8 cellular contexts compared by ENCODE assay signal in the genomic region with DNA sequence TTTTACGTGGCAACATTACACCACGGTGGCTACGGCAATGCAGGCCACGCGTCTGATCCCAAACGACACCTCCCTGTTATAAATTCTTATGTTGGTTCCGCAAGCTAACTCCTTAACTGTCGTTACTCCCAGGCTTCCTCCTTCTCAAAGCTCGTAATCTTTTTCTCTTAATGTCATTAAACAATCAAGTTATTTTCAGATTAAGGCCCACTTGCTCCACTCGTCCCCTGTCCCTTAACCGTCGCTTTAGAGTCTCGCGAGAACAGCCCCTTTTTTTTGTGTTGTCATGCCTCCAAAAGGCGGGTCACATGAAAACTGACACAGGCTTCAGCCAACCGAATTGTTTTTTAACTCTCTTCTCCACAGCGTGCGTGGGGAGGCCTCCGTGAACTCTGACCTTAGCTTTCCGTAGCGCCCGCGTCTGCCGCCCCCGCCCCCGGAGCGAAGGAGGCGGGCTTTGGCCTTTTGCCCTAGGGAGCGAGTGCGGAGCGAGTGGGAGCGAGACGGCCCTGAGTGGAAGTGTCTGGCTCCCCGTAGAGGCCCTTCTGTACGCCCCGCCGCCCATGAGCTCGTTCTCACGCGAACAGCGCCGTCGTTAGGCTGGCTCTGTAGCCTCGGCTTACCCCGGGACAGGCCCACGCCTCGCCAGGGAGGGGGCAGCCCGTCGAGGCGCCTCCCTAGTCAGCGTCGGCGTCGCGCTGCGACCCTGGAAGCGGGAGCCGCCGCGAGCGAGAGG. TPM values are rescaled to one million over a fixed set of nuclear protein-coding genes. Genes with fewer than 3 reads are reported as not detected.
DNase-seq lines count a peak whose midpoint lies in the region; ATAC-seq and TF ChIP-seq lines count a peak whose summit lies in the region.

A gene (plus strand): TSS at position 463 of the 736 bp plus-strand sequence. CDS start 360 bp downstream, outside the sequence.

- no peak for TF ChIP-seq CTCF in AG04449 (IDR thresholded peaks at IDR 0.05; ENCODE audit: insufficient read depth, low read length, missing control alignments)
- TF ChIP-seq CTCF in WTC11 (IDR thresholded peaks at IDR 0.05), result no peak
- no peak for TF ChIP-seq CTCF in cardiac fibroblast (IDR thresholded peaks at IDR 0.05; ENCODE audit: low read depth, low read length)
- TF ChIP-seq CTCF in smooth muscle cell (IDR thresholded peaks at IDR 0.05; ENCODE audit: borderline replicate concordance, insufficient read depth, poor library complexity, severe bottlenecking), result no peak

- H4K20me1 ChIP-seq in smooth muscle cell (ENCODE audit: low read depth), result peaks cover 43% of the 10 kb centered on the region

- DNase-seq in AG04449 (ENCODE audit: low read depth, low spot score) (peak; percentile 97), NCI-H2227 treated with DMSO at 0.1 percent for 48 hours (lab: John Stamatoyannopoulos, UW) (peak; percentile 97), WTC11 (ENCODE audit: low spot score) (peak; percentile 85), cardiac fibroblast (ENCODE audit: low read depth in 2 of 2) (peak; percentile 99 to 100), iPS-NIHi11 (ENCODE audit: low spot score) (peak; percentile 88), smooth muscle cell (lab: John Stamatoyannopoulos, UW; ENCODE audit: unreplicated experiment) (peak; percentile 90)

- H3K27me3 ChIP-seq in smooth muscle cell (ENCODE audit: low read depth), result no peaks in the 10 kb centered on the region

- H3K27ac ChIP-seq in smooth muscle cell (ENCODE audit: low read depth), result peak within 1 kb of the TSS; percentile 96

- WGBS in smooth muscle cell (ENCODE audit: low lambda C conversion rate), result under 1% methylated on average over 51 of the region's 61 CpGs

- no peaks in the 10 kb centered on the region for H3K36me3 ChIP-seq in smooth muscle cell (ENCODE audit: low read depth)

- peak within 1 kb of the TSS; percentile 99 for H3K4me2 ChIP-seq in smooth muscle cell

- peak within 1 kb of the TSS; percentile 91 for H3K4me3 ChIP-seq in AG04449 (ENCODE audit: low read depth, low read length)
- H3K4me3 ChIP-seq in cardiac fibroblast (replicated peaks in 1 of 2; ENCODE audit: low read depth in 2 of 2, low read length in 2 of 2), result peak within 1 kb of the TSS; percentile 91 to 97
- H3K4me3 ChIP-seq in smooth muscle cell, result peak within 1 kb of the TSS; percentile 94

- peaks cover 44% of the 10 kb centered on the region for H3K79me2 ChIP-seq in smooth muscle cell (ENCODE audit: low read depth)

- H3K27ac Mint-ChIP-seq in WTC11, result peak within 1 kb of the TSS; percentile 98

- peak within 1 kb of the TSS; percentile 92 for H2AFZ ChIP-seq in smooth muscle cell (ENCODE audit: low read depth)

- ATAC-seq in GM18909 (IDR thresholded peaks at IDR 0.05; ENCODE audit: poor library complexity, unreplicated experiment) (peak; percentile 82), HG03175 (IDR thresholded peaks at IDR 0.05; ENCODE audit: unreplicated experiment) (peak; percentile 75), WTC11 (peak; percentile 79)

- peaks cover 2% of the 10 kb centered on the region; the same call in 1 of the 2 replicates for H3K27me3 Mint-ChIP-seq in WTC11 (ENCODE audit: low read depth)

- POLR2A ChIA-PET in AG04449 (lab: Yijun Ruan, JAX), result interaction anchor here (0.6 to 2.0 kb wide), 12 partner anchors 9 to 712 kb away, joined by 3 to 6 read pairs (median 3); no protein-coding TSS in a partner anchor
- POLR2A ChIA-PET in WTC11 (lab: Charles Lee), result interaction anchor here (0.5 to 1.0 kb wide), 6 partner anchors 59 to 1342 kb away, joined by 3 to 8 read pairs (median 4); a partner anchor contains a TSS

- no peaks in the 10 kb centered on the region for H3K36me3 Mint-ChIP-seq in WTC11

- peaks cover 24% of the 10 kb centered on the region for H3K4me1 Mint-ChIP-seq in WTC11

- peaks cover 28% of the 10 kb centered on the region for H3K4me1 ChIP-seq in smooth muscle cell (ENCODE audit: low read depth)

- CTCF ChIA-PET in AG04449 (lab: Yijun Ruan, JAX) (interaction anchor here (0.6 to 2.1 kb wide), 8 partner anchors 11 to 172 kb away, joined by 3 to 7 read pairs (median 3); no protein-coding TSS in a partner anchor), WTC11 (lab: Charles Lee) (interaction anchor here (0.6 to 2.6 kb wide), 8 partner anchors 47 to 251 kb away, joined by 3 to 8 read pairs (median 7); no protein-coding TSS in a partner anchor)

- peak within 1 kb of the TSS; percentile 98 for H3K9ac ChIP-seq in smooth muscle cell (ENCODE audit: low read depth)

- peaks cover 3% of the 10 kb centered on the region; the same call in 1 of the 2 replicates for H3K9me3 Mint-ChIP-seq in WTC11

- H3K9me3 ChIP-seq in smooth muscle cell (replicated peaks; ENCODE audit: low read depth), result no peaks in the 10 kb centered on the region

- H3K4me3 Mint-ChIP-seq in WTC11, result peak within 1 kb of the TSS; percentile 95

- no peaks in the 10 kb centered on the region for H3F3A ChIP-seq in smooth muscle cell (ENCODE audit: low read depth)

TF ChIP-seq in WTC11, 78 proteins besides CTCF, POLR2A, EP300 and RAD21 (continues in another document):
- TF ChIP-seq, protein P1, sequence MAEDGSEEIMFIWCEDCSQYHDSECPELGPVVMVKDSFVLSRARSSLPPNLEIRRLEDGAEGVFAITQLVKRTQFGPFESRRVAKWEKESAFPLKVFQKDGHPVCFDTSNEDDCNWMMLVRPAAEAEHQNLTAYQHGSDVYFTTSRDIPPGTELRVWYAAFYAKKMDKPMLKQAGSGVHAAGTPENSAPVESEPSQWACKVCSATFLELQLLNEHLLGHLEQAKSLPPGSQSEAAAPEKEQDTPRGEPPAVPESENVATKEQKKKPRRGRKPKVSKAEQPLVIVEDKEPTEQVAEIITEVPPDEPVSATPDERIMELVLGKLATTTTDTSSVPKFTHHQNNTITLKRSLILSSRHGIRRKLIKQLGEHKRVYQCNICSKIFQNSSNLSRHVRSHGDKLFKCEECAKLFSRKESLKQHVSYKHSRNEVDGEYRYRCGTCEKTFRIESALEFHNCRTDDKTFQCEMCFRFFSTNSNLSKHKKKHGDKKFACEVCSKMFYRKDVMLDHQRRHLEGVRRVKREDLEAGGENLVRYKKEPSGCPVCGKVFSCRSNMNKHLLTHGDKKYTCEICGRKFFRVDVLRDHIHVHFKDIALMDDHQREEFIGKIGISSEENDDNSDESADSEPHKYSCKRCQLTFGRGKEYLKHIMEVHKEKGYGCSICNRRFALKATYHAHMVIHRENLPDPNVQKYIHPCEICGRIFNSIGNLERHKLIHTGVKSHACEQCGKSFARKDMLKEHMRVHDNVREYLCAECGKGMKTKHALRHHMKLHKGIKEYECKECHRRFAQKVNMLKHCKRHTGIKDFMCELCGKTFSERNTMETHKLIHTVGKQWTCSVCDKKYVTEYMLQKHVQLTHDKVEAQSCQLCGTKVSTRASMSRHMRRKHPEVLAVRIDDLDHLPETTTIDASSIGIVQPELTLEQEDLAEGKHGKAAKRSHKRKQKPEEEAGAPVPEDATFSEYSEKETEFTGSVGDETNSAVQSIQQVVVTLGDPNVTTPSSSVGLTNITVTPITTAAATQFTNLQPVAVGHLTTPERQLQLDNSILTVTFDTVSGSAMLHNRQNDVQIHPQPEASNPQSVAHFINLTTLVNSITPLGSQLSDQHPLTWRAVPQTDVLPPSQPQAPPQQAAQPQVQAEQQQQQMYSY (CRISPR knock-in tag; IDR thresholded peaks at IDR 0.05), result no peak
- TF ChIP-seq ETV6 (CRISPR knock-in tag; IDR thresholded peaks at IDR 0.05), result 0 out of 2 replicates have a peak, but pooled peaks have one; percentile 7
- TF ChIP-seq KAT7 (CRISPR knock-in tag; IDR thresholded peaks at IDR 0.05; ENCODE audit: borderline replicate concordance), result peak; percentile 57; the same call in 1 of the 2 replicates
- TF ChIP-seq, protein P2, sequence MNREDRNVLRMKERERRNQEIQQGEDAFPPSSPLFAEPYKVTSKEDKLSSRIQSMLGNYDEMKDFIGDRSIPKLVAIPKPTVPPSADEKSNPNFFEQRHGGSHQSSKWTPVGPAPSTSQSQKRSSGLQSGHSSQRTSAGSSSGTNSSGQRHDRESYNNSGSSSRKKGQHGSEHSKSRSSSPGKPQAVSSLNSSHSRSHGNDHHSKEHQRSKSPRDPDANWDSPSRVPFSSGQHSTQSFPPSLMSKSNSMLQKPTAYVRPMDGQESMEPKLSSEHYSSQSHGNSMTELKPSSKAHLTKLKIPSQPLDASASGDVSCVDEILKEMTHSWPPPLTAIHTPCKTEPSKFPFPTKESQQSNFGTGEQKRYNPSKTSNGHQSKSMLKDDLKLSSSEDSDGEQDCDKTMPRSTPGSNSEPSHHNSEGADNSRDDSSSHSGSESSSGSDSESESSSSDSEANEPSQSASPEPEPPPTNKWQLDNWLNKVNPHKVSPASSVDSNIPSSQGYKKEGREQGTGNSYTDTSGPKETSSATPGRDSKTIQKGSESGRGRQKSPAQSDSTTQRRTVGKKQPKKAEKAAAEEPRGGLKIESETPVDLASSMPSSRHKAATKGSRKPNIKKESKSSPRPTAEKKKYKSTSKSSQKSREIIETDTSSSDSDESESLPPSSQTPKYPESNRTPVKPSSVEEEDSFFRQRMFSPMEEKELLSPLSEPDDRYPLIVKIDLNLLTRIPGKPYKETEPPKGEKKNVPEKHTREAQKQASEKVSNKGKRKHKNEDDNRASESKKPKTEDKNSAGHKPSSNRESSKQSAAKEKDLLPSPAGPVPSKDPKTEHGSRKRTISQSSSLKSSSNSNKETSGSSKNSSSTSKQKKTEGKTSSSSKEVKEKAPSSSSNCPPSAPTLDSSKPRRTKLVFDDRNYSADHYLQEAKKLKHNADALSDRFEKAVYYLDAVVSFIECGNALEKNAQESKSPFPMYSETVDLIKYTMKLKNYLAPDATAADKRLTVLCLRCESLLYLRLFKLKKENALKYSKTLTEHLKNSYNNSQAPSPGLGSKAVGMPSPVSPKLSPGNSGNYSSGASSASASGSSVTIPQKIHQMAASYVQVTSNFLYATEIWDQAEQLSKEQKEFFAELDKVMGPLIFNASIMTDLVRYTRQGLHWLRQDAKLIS (CRISPR knock-in tag; IDR thresholded peaks at IDR 0.05; ENCODE audit: borderline replicate concordance), result no peak
- TF ChIP-seq TP53 (CRISPR knock-in tag; IDR thresholded peaks at IDR 0.05), result no peak
- TF ChIP-seq, protein P3, sequence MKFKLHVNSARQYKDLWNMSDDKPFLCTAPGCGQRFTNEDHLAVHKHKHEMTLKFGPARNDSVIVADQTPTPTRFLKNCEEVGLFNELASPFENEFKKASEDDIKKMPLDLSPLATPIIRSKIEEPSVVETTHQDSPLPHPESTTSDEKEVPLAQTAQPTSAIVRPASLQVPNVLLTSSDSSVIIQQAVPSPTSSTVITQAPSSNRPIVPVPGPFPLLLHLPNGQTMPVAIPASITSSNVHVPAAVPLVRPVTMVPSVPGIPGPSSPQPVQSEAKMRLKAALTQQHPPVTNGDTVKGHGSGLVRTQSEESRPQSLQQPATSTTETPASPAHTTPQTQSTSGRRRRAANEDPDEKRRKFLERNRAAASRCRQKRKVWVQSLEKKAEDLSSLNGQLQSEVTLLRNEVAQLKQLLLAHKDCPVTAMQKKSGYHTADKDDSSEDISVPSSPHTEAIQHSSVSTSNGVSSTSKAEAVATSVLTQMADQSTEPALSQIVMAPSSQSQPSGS (CRISPR knock-in tag; IDR thresholded peaks at IDR 0.05; ENCODE audit: borderline replicate concordance, low read depth), result no peak

RNA-seq across cellular contexts. Expression of the gene that starts here (rescaled TPM):
- total RNA-seq in WTC11 (2021) (236 to 262 TPM (median 246 TPM) in 3 replicates), smooth muscle cell (123 and 158 TPM in 2 replicates)
- polyA plus RNA-seq in smooth muscle cell, result 122 TPM in 2 replicates

Comparison
In these comparisons a context has a peak if more than half of its experiments do, and no peak if none do; other contexts are left out.
1. Peak in every context shown above with its lines: DNase-seq, ATAC-seq, H3K4me3 ChIP-seq and H3K27ac ChIP-seq.